In the genomic region with DNA sequence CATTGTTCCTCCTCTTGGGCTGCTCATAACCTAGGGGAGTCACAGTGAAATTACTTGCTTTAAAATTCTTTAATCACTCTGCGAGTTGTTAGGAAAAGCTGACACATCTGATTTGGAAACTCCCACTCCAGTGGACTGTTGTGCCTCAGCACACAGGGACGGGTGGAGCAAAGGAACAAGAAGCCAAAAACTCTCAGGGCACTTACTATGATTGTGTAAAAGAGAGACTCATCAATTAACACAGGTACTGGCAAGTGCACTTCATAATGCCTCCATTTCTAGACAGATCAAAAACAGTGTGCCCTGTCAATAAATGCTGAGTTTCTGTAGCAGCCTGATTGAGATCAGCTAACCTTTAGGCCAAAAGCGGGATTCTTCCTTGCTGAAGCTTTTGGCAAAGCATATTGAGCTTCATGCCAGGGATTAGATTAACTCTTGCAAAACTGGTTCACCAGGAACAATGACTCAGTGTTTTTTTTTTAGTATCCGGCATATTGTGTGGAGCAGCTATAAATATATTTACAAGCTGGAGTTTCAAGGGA, we compare ENCODE assay signal across 8 cellular contexts. TPM values are rescaled to one million over a fixed set of nuclear protein-coding genes. Genes with fewer than 3 reads are reported as not detected.
DNase-seq lines count a peak whose midpoint lies in the region; ATAC-seq and TF ChIP-seq lines count a peak whose summit lies in the region.

No MANE protein-coding gene starts in this region.

- H3K27me3 ChIP-seq in RWPE2 (ENCODE audit: insufficient read depth, poor library complexity, severe bottlenecking): no peaks in the 10 kb centered on the region

- H3K9me3 ChIP-seq in RWPE2 (ENCODE audit: severe bottlenecking): no peaks in the 10 kb centered on the region

- no peaks in the 10 kb centered on the region for H3K36me3 ChIP-seq in RWPE2 (ENCODE audit: low read depth)

- DNase-seq in G401 (ENCODE audit: low spot score): peak; percentile 62
- DNase-seq in RWPE2 (ENCODE audit: low spot score): no peak
- peak; percentile 93 for DNase-seq in fibroblast of pulmonary artery (ENCODE audit: low read depth)
- DNase-seq in retinal pigment epithelial cell (ENCODE audit: low read depth): peak; percentile 89
- DNase-seq in GM13976 (ENCODE audit: low spot score): no peak

- H3K4me3 ChIP-seq in RWPE2 (ENCODE audit: severe bottlenecking) (no peak overlapping the region), fibroblast of pulmonary artery (replicated peaks; ENCODE audit: low read depth, low read length) (peak overlapping the region; percentile 15), retinal pigment epithelial cell (ENCODE audit: low read length) (no peak overlapping the region)

- in situ Hi-C loops in G401 (cut with HindIII; ENCODE audit: low sequenced_read_pairs) (no loop called here), GM13976 (cut with MboI; ENCODE audit: low sequenced_read_pairs, unreplicated experiment) (loop anchor here (25.0 kb wide), 1 partner anchor 540 kb away; no protein-coding TSS in a partner anchor)

- TF ChIP-seq CTCF in RWPE2 (IDR thresholded peaks at IDR 0.05; ENCODE audit: poor library complexity, severe bottlenecking) (no peak), fibroblast of pulmonary artery (IDR thresholded peaks at IDR 0.05; ENCODE audit: low read length, missing control alignments) (no peak), retinal pigment epithelial cell (conservative IDR thresholded peaks at IDR 0.05; ENCODE audit: low read depth, low read length) (no peak), GM13976 (IDR thresholded peaks at IDR 0.05; ENCODE audit: borderline replicate concordance, control extremely low read depth, extremely low read depth, insufficient read depth, missing control alignments) (no peak)

- ATAC-seq in RWPE2 (ENCODE audit: low read depth): peak; percentile 72
- no peak for ATAC-seq in GM19324 (IDR thresholded peaks at IDR 0.05; ENCODE audit: low FRiP score, unreplicated experiment)
- no peak for ATAC-seq in HG03439 (IDR thresholded peaks at IDR 0.05; ENCODE audit: unreplicated experiment)
- no peak for ATAC-seq in GM21447 (IDR thresholded peaks at IDR 0.05; ENCODE audit: unreplicated experiment)

- H3K4me1 ChIP-seq in RWPE2 (ENCODE audit: insufficient read depth, poor library complexity, severe bottlenecking): peaks cover 50% of the 10 kb centered on the region

- H3K27ac ChIP-seq in RWPE2 (ENCODE audit: poor library complexity, severe bottlenecking): peak overlapping the region; percentile 76

RNA-seq across cellular contexts. Expression of a gene that starts 55.9 kb away (rescaled TPM):
- total RNA-seq in G401 (2014; rRNA removed; shearing (Covaris generic)): not detected in 2 replicates

Comparison
In these comparisons a context has a peak if more than half of its experiments do, and no peak if none do; other contexts are left out.
1. DNase-seq: peak in G401 (single experiment), fibroblast of pulmonary artery (single experiment) and retinal pigment epithelial cell (single experiment); none in RWPE2 (single experiment) and GM13976 (single experiment).